ENCODE assay signal across 26 cellular contexts in genomic region chr16:20280259-20280658, GRCh38. TPM values are rescaled to one million over a fixed set of nuclear protein-coding genes. Genes with fewer than 3 reads are reported as not detected.
A peak's percentile ranks its signal among the peaks of the same experiment; 100 is the strongest.
DNase-seq lines count a peak whose midpoint lies in the region; ATAC-seq, FAIRE-seq and TF ChIP-seq lines count a peak whose summit lies in the region.
"Had no signal": no experiment of that assay in that cellular context is flagged by ENCODE, and none has a peak within 500 bp of the region (broad histone marks: within the 10 kb centered on the region; RNA-seq: fewer than 3 reads in every experiment).

No MANE protein-coding gene starts in this region.

- H4K8ac ChIP-seq in IMR-90 (ENCODE audit: low read depth in 2 of 2, low read length in 2 of 2) (no peak overlapping the region), H1 (ENCODE audit: extremely low read depth, insufficient read depth, low read length) (no peak overlapping the region)

- no peaks in the 10 kb centered on the region for H3K27me3 ChIP-seq in IMR-90 (ENCODE audit: control insufficient read depth, insufficient read depth, low read length)
- no peaks in the 10 kb centered on the region; a peak in 1 of 7 replicates for H3K27me3 ChIP-seq in H1 (replicated peaks in 1 of 4; ENCODE audit: control insufficient read depth in 3 of 4, extremely low read depth in 1 of 4, insufficient read depth in 3 of 4, low read length in 3 of 4)
- no peaks in the 10 kb centered on the region for H3K27me3 ChIP-seq in aorta (ENCODE audit: control insufficient read depth in 1 of 2, insufficient read depth in 2 of 2, low read length in 1 of 2)
- peaks cover 0 to 9% (median 0%) of the 10 kb centered on the region in 45 donors for H3K27me3 ChIP-seq in dorsolateral prefrontal cortex
- H3K27me3 ChIP-seq: BE2C; BLaER1 treated with 17β-estradiol and CSF1 and Interleukin-3, amounts not matched to agents 10 nM and 100 nM had no signal

- in situ Hi-C loops in IMR-90 (cut with MboI; ENCODE audit: low sequenced_read_pairs): no loop called here

- H3K18ac ChIP-seq in IMR-90 (ENCODE audit: low read depth, low read length): no peak overlapping the region
- H3K18ac ChIP-seq in H1 (ENCODE audit: extremely low read depth, low read length): no peak overlapping the region

- no peak overlapping the region for H2AK9ac ChIP-seq in IMR-90 (replicated peaks; ENCODE audit: low read depth, low read length, poor library complexity)

- no peak overlapping the region for H3K4me2 ChIP-seq in IMR-90 (ENCODE audit: low read depth, low read length)
- no peak overlapping the region for H3K4me2 ChIP-seq in H1 (ENCODE audit: insufficient read depth in 1 of 2, low read depth in 2 of 2, low read length in 2 of 2)
- H3K4me2 ChIP-seq: BLaER1 treated with 17β-estradiol and CSF1 and Interleukin-3, amounts not matched to agents 10 nM and 100 nM; GM23338 had no signal

- DNase-seq in NCI-H2171 treated with DMSO at 0.1 percent for 48 hours (lab: John Stamatoyannopoulos, UW) (peak; percentile 17), NCI-H2171 (lab: John Stamatoyannopoulos, UW) (no peak), ELF-1 (ENCODE audit: low read depth, low spot score) (peak; percentile 40), IMR-90 (no peak), H1 (ENCODE audit: low read depth in 1 of 2, low spot score in 2 of 2) (no peak), aorta (no peak), dorsolateral prefrontal cortex (no peak), T1000 (lab: John Stamatoyannopoulos, UW) (no peak)
- DNase-seq: ACHN; AML-193; BE2C; Calu3; CD4-positive, alpha-beta T cell; CD8-positive, alpha-beta memory T cell; DMS53; DMS79 treated with DMSO at 0.1 percent for 48 hours had no signal

- no peak for TF ChIP-seq EP300 in H1 (IDR thresholded peaks at IDR 0.05; ENCODE audit: borderline replicate concordance in 1 of 2, low read depth in 2 of 2, low read length in 2 of 2)

- no peak overlapping the region for H3K56ac ChIP-seq in IMR-90 (ENCODE audit: extremely low read depth, insufficient read depth, low read length)
- no peak overlapping the region for H3K56ac ChIP-seq in H1 (replicated peaks; ENCODE audit: insufficient read length, low read depth, low read length)

- H2BK15ac ChIP-seq in IMR-90 (ENCODE audit: low read depth, low read length) (no peak overlapping the region), H1 (ENCODE audit: low read length) (no peak overlapping the region)

- H2BK20ac ChIP-seq in IMR-90 (ENCODE audit: low read depth, low read length) (no peak overlapping the region), H1 (ENCODE audit: low read length) (no peak overlapping the region)

- no TSS peak for BruUV-seq in IMR-90 (replicated peaks; lab: Mats Ljungman, UMichigan)

- H3K79me1 ChIP-seq in IMR-90 (ENCODE audit: low read depth in 1 of 2, low read length in 2 of 2) (no peaks in the 10 kb centered on the region), H1 (ENCODE audit: low read depth, low read length) (no peaks in the 10 kb centered on the region)

- H4K20me1 ChIP-seq in IMR-90 (ENCODE audit: insufficient read depth, low read length) (no peaks in the 10 kb centered on the region), H1 (replicated peaks in 1 of 2; ENCODE audit: control insufficient read depth in 1 of 2, insufficient read depth in 2 of 2, low read length in 2 of 2) (no peaks in the 10 kb centered on the region)
- H4K20me1 ChIP-seq: BLaER1 treated with 17β-estradiol and CSF1 and Interleukin-3, amounts not matched to agents 10 nM and 100 nM had no signal

- H3K23ac ChIP-seq in IMR-90 (ENCODE audit: low read depth, low read length) (no peak overlapping the region), H1 (ENCODE audit: insufficient read length) (no peak overlapping the region)

- H2AFZ ChIP-seq in IMR-90 (replicated peaks; ENCODE audit: low read length, poor library complexity) (no peak overlapping the region), H1 (ENCODE audit: low read length) (no peak overlapping the region)
- H2AFZ ChIP-seq: GM23338 had no signal

- H3K9me3 ChIP-seq in IMR-90 (ENCODE audit: control insufficient read depth, insufficient read depth, low read length) (peaks cover 9% of the 10 kb centered on the region; the same call in 1 of the 2 replicates), H1 (ENCODE audit: insufficient read depth in 2 of 2, low read depth in 1 of 2, low read length in 1 of 2) (peaks cover 3 to 6% of the 10 kb centered on the region in 2 experiments; a peak in 1 of 4 replicates), aorta (ENCODE audit: control insufficient read depth, low read length) (peaks cover 1% of the 10 kb centered on the region)
- H3K9me3 ChIP-seq: BE2C, HAP-1 had no signal

- ATAC-seq in IMR-90 (ENCODE audit: low read depth): no peak
- ATAC-seq in aorta (ENCODE audit: low FRiP score): no peak
- ATAC-seq: GM23338 had no signal

- no peak for TF ChIP-seq CTCF in IMR-90 (conservative IDR thresholded peaks at IDR 0.05; ENCODE audit: low read depth, low read length)
- TF ChIP-seq CTCF in H1 (IDR thresholded peaks at IDR 0.05; ENCODE audit: control extremely low read depth in 1 of 3, insufficient read depth in 1 of 3, low read depth in 1 of 3, low read length in 3 of 3): no peak
- no peak for TF ChIP-seq CTCF in dorsolateral prefrontal cortex (IDR thresholded peaks at IDR 0.05 in 54 of 56, conservative IDR thresholded peaks at IDR 0.05 in 2 of 56; ENCODE audit: low read depth in 1 of 56, partially characterized antibody in 56 of 56)

- no peak for FAIRE-seq in H1 (lab: Jason Lieb, UNC)
- FAIRE-seq: A204.1, G401.6, GM12892, H54 had no signal

- H3K27ac ChIP-seq in IMR-90 (ENCODE audit: insufficient read depth, low read length) (no peak overlapping the region), H1 (ENCODE audit: low read depth, low read length) (no peak overlapping the region), aorta (ENCODE audit: low read depth in 1 of 2, low read length in 2 of 2) (no peak overlapping the region), dorsolateral prefrontal cortex (no peak overlapping the region)
- H3K27ac ChIP-seq: 22Rv1; BLaER1 treated with 17β-estradiol and CSF1 and Interleukin-3, amounts not matched to agents 10 nM and 100 nM had no signal

- TF ChIP-seq RAD21 in IMR-90 (IDR thresholded peaks at IDR 0.05; ENCODE audit: low read length) (no peak), H1 (IDR thresholded peaks at IDR 0.05 in 1 of 2, conservative IDR thresholded peaks at IDR 0.05 in 1 of 2; ENCODE audit: low read depth in 2 of 2, low read length in 2 of 2) (no peak)

- no peak overlapping the region for H2BK12ac ChIP-seq in H1 (ENCODE audit: low read depth, low read length)

- TF ChIP-seq POLR2A in IMR-90 (IDR thresholded peaks at IDR 0.05; ENCODE audit: low read depth, low read length) (no peak), H1 (IDR thresholded peaks at IDR 0.05; ENCODE audit: control extremely low read depth in 1 of 2, low read depth in 2 of 2, low read length in 2 of 2) (no peak)

- 0 out of 2 replicates have a peak, but pooled peaks cover 2% of the 10 kb centered on the region for H3K23me2 ChIP-seq in H1 (ENCODE audit: low read depth, low read length)

- H2BK5ac ChIP-seq in IMR-90 (ENCODE audit: low read depth, low read length, poor library complexity, severe bottlenecking) (no peak overlapping the region), H1 (ENCODE audit: low read depth, low read length) (no peak overlapping the region)

- H2AK5ac ChIP-seq in IMR-90 (ENCODE audit: low read depth, low read length): no peak overlapping the region
- H2AK5ac ChIP-seq in H1 (ENCODE audit: low read depth, low read length): no peak overlapping the region

- no peaks in the 10 kb centered on the region for H3K79me2 ChIP-seq in H1 (ENCODE audit: control insufficient read depth in 1 of 2, insufficient read depth in 2 of 2, low read length in 2 of 2)

- no peaks in the 10 kb centered on the region for H3K9me1 ChIP-seq in IMR-90 (ENCODE audit: insufficient read depth, low read length)

- intact Hi-C loops in IMR-90 (cut with micrococcal nuclease) (no loop called here), aorta (cut with DNase I) (loop anchor here in 1 of 2 donors (10.0 kb wide), 1 partner anchor 55 kb away; no protein-coding TSS in a partner anchor), dorsolateral prefrontal cortex (cut with DNase I) (no loop called here)

- H3K36me3 ChIP-seq in IMR-90 (ENCODE audit: control insufficient read depth, insufficient read depth, low read length): no peaks in the 10 kb centered on the region
- no peaks in the 10 kb centered on the region for H3K36me3 ChIP-seq in H1 (ENCODE audit: control insufficient read depth in 2 of 4, insufficient read depth in 4 of 4, low read length in 3 of 4)
- no peaks in the 10 kb centered on the region for H3K36me3 ChIP-seq in aorta (ENCODE audit: control insufficient read depth in 1 of 2, insufficient read depth in 2 of 2, low read length in 1 of 2)
- H3K36me3 ChIP-seq: BE2C; BLaER1 treated with 17β-estradiol and CSF1 and Interleukin-3, amounts not matched to agents 10 nM and 100 nM; HAP-1 had no signal

- H3K4ac ChIP-seq in IMR-90 (ENCODE audit: low read depth, low read length) (no peak overlapping the region), H1 (replicated peaks; ENCODE audit: insufficient read length, low read depth, low read length) (no peak overlapping the region)

- CTCF ChIA-PET in IMR-90 (lab: Yijun Ruan, JAX): interaction anchor here (0.7 kb wide), 1 partner anchor 20 kb away, joined by 3 read pairs; no protein-coding TSS in a partner anchor
- CTCF ChIA-PET in H1 (lab: Charles Lee; ENCODE audit: partially characterized antibody): interaction anchor here (1.0 kb wide), 1 partner anchor 103 kb away, joined by 4 read pairs; no protein-coding TSS in a partner anchor

- H3K4me1 ChIP-seq in IMR-90 (ENCODE audit: control insufficient read depth, insufficient read depth, low read length) (no peaks in the 10 kb centered on the region), H1 (replicated peaks in 1 of 4; ENCODE audit: control insufficient read depth in 3 of 4, insufficient read depth in 4 of 4, low read length in 3 of 4) (no peaks in the 10 kb centered on the region), aorta (ENCODE audit: control insufficient read depth in 1 of 2, insufficient read depth in 2 of 2, low read length in 2 of 2) (no peaks in the 10 kb centered on the region)
- H3K4me1 ChIP-seq: BE2C; BLaER1 treated with 17β-estradiol and CSF1 and Interleukin-3, amounts not matched to agents 10 nM and 100 nM; HAP-1 had no signal

- no CpG with 5 or more reads among the region's 3 CpGs for WGBS in IMR-90 (ENCODE audit: extremely low coverage in 2 of 2, insufficient read length in 1 of 2), 2 experiments
- WGBS in H1 (ENCODE audit: extremely low coverage in 1 of 2, insufficient coverage in 1 of 2, insufficient read length in 1 of 2, insufficient replicate concordance in 2 of 2, low coverage in 1 of 2, low lambda C conversion rate in 2 of 2, missing lambda C conversion rate in 1 of 2), 2 experiments: 97% methylated on average over 3 of the region's 3 CpGs; no CpG with 5 or more reads in 1 of the 2 experiments
- WGBS in aorta, 2 donors: 64 to 68% methylated on average over 3 of the region's 3 CpGs

- H3K4me3 ChIP-seq in IMR-90 (ENCODE audit: insufficient read depth, low read depth, low read length): no peak overlapping the region
- no peak overlapping the region for H3K4me3 ChIP-seq in H1 (ENCODE audit: extremely low read depth in 1 of 4, insufficient read depth in 2 of 4, low read depth in 3 of 4, low read length in 4 of 4)
- no peak overlapping the region for H3K4me3 ChIP-seq in aorta (ENCODE audit: low read length in 2 of 2)
- no peak overlapping the region for H3K4me3 ChIP-seq in dorsolateral prefrontal cortex
- H3K4me3 ChIP-seq: BLaER1 treated with 17β-estradiol and CSF1 and Interleukin-3, amounts not matched to agents 10 nM and 100 nM; GM23338; HAP-1 had no signal

- POLR2A ChIA-PET in IMR-90 (lab: Charles Lee; ENCODE audit: unreplicated experiment) (no interaction called here), H1 (lab: Charles Lee; ENCODE audit: partially characterized antibody) (no interaction called here)

- H2BK120ac ChIP-seq in IMR-90 (ENCODE audit: low read depth, low read length) (no peak overlapping the region), H1 (replicated peaks; ENCODE audit: low read depth, low read length) (no peak overlapping the region)

- no peak overlapping the region for H3K14ac ChIP-seq in IMR-90 (replicated peaks; ENCODE audit: low read depth, low read length)
- no peak overlapping the region for H3K14ac ChIP-seq in H1 (ENCODE audit: insufficient read length)

- no peak overlapping the region for H4K5ac ChIP-seq in IMR-90 (ENCODE audit: low read depth, low read length)
- no peak overlapping the region for H4K5ac ChIP-seq in H1 (ENCODE audit: insufficient read length, low read depth, low read length)

- H4K91ac ChIP-seq in IMR-90 (ENCODE audit: insufficient read depth, low read depth, low read length): no peak overlapping the region
- H4K91ac ChIP-seq in H1 (replicated peaks; ENCODE audit: insufficient read length, low read length): no peak overlapping the region

- dilution Hi-C loops in IMR-90 (cut with HindIII; ENCODE audit: low sequenced_read_pairs, unreplicated experiment): no loop called here

- no peak overlapping the region for H3K9ac ChIP-seq in IMR-90 (ENCODE audit: low read depth, low read length)
- H3K9ac ChIP-seq in H1 (replicated peaks in 1 of 4; ENCODE audit: extremely low read depth in 1 of 4, low read depth in 3 of 4, low read length in 3 of 4): no peak overlapping the region
- H3K9ac ChIP-seq: BLaER1 treated with 17β-estradiol and CSF1 and Interleukin-3, amounts not matched to agents 10 nM and 100 nM had no signal

RNA-seq across cellular contexts. Expression of gene GP2, which starts 47.1 kb away (rescaled TPM):
- not detected in 2 replicates for total RNA-seq in IMR-90 (2012; rRNA removed)
- not detected in 2 replicates for polyA plus RNA-seq in IMR-90 (2012; rRNA removed)
- not detected in 2 replicates for polyA plus RNA-seq in IMR-90 (2012; cell fraction: cytosol; rRNA removed)
- polyA plus RNA-seq in IMR-90 (2012; cell fraction: nucleus; rRNA removed; ENCODE audit: low replicate concordance): not detected in 2 replicates
- not detected in 2 replicates for total RNA-seq in H1 (2021; fragmentation: NEBNext Ultra II Directional; extraction: Animal tissue kit (Norgen Biotek cat#: 25700))
- not detected in 2 replicates for polyA plus RNA-seq in H1 (2011; rRNA removed)
- not detected for polyA plus RNA-seq in H1 (2011; cell fraction: cytosol; rRNA removed)
- polyA plus RNA-seq in H1 (2011; cell fraction: nucleus; rRNA removed): not detected
- not detected in 4 replicates for polyA plus RNA-seq in H1 (2012, experiment 1 of 2)
- polyA plus RNA-seq in H1 (2012, experiment 2 of 2): not detected
- polyA plus RNA-seq in H1 (2013, experiment 1 of 2): not detected
- polyA plus RNA-seq in H1 (2013, experiment 2 of 2): not detected
- polyA minus RNA-seq in H1 (2011; rRNA and poly(A)+ RNA removed): 1.2 TPM in 1 of 2 replicates, not detected in the other
- not detected for polyA minus RNA-seq in H1 (2011; cell fraction: cytosol; rRNA and poly(A)+ RNA removed)
- not detected for polyA minus RNA-seq in H1 (2011; cell fraction: nucleus; rRNA and poly(A)+ RNA removed)
- total RNA-seq in aorta: 1 to 10 TPM; 4.8 to 5.4 TPM
- 1 to 10 TPM; 4.3 to 6.4 TPM for polyA plus RNA-seq in aorta
- total RNA-seq in dorsolateral prefrontal cortex: not detected
- total RNA-seq: Calu3; CD4-positive, alpha-beta T cell; CD8-positive, alpha-beta memory T cell; Daoy; GM23338 had no signal
- polyA plus RNA-seq: CD14-positive monocyte; CD8-positive, alpha-beta memory T cell; GM23338 had no signal

Comparison
In these comparisons a context has a peak if more than half of its experiments do, and no peak if none do; other contexts are left out.
1. DNase-seq: peak in NCI-H2171 treated with DMSO at 0.1 percent for 48 hours (single experiment) and ELF-1 (single experiment); none in NCI-H2171 (single experiment), IMR-90 (single experiment), H1 (0 of 2), aorta (0 of 2), dorsolateral prefrontal cortex (0 of 10) and T1000 (single experiment).